Comparison of ENCODE assay signal across 18 cellular contexts in genomic region chr17:3940965-3941698, GRCh38. TPM values are rescaled to one million over a fixed set of nuclear protein-coding genes. Genes with fewer than 3 reads are reported as not detected.
"Had no signal": no experiment of that assay in that cellular context is flagged by ENCODE, and none has a peak within 500 bp of the region (broad histone marks: within the 10 kb centered on the region; RNA-seq: fewer than 3 reads in every experiment).

No MANE protein-coding gene starts in this region.

- DNase-seq: Kasumi-1, MM.1S, NCI-H1092 treated with DMSO at 0.1 percent for 48 hours, NCI-H1436, NCI-H187, NCI-H2029, NCI-H2081 treated with DMSO at 0.1 percent for 48 hours, NCI-H2171, NCI-H226, NCI-H446, NCI-H510A, NCI-H524 treated with DMSO at 0.1 percent for 48 hours, NCI-H69, NCI-H774, Right ventricle myocardium superior, RPMI8226, SIG-M5 had no signal

RNA-seq across cellular contexts. Expression of gene P2RX1, which starts 24.9 kb away (rescaled TPM):
- total RNA-seq: M059J had no signal
